In genomic region chr16:84933774-84934571, GRCh38 we compare ENCODE assay signal across 10 cellular contexts.
A peak's percentile ranks its signal among the peaks of the same experiment; 100 is the strongest.
DNase-seq lines count a peak whose midpoint lies in the region; ATAC-seq and TF ChIP-seq lines count a peak whose summit lies in the region.
"Had no signal": no experiment of that assay in that cellular context is flagged by ENCODE, and none has a peak within 500 bp of the region (broad histone marks: within the 10 kb centered on the region; RNA-seq: fewer than 3 reads in every experiment).

No MANE protein-coding gene starts in this region.

- peak in 1 of 2 donors; percentile 60 for TF ChIP-seq POLR2A in adrenal gland (IDR thresholded peaks at IDR 0.05)
- no peak for TF ChIP-seq POLR2A in heart left ventricle (IDR thresholded peaks at IDR 0.05)

- 30 to 52% (median 35%) methylated on average over 3 to 27 of the region's 27 CpGs for WGBS in adrenal gland, 4 donors
- 26 to 57% (median 51%) methylated on average over 20 to 27 of the region's 27 CpGs for WGBS in heart left ventricle, 4 donors

- H3F3A ChIP-seq in neural progenitor cell (ENCODE audit: low read depth): no peaks in the 10 kb centered on the region

- H3K27ac ChIP-seq in adrenal gland: peak overlapping the region in 4 of 5 donors; percentile 73 to 89 (median 79)
- H3K27ac ChIP-seq in heart left ventricle: peak overlapping the region; percentile 73 to 92 (median 86)
- no peak overlapping the region for H3K27ac ChIP-seq in neural progenitor cell
- H3K27ac ChIP-seq in upper lobe of right lung: peak overlapping the region; percentile 59
- H3K27ac ChIP-seq: parathyroid adenoma, VCaP had no signal

- H3K9me3 ChIP-seq in adrenal gland (replicated peaks in 1 of 3) (no peaks in the 10 kb centered on the region), heart left ventricle (peaks cover 0 to 5% (median 0%) of the 10 kb centered on the region in 12 donors), neural progenitor cell (ENCODE audit: low read depth) (no peaks in the 10 kb centered on the region), upper lobe of right lung (no peaks in the 10 kb centered on the region)

- DNase-seq in adrenal gland: peak; percentile 79 to 95 (median 94)
- peak; percentile 84 to 93 (median 90) for DNase-seq in heart left ventricle
- DNase-seq in neural progenitor cell (ENCODE audit: low spot score): no peak
- DNase-seq in upper lobe of right lung: peak; percentile 74
- no peak for DNase-seq in HCEC 1CT
- DNase-seq in NCI-H2171 treated with DMSO at 0.1 percent for 48 hours (lab: John Stamatoyannopoulos, UW): no peak
- no peak for DNase-seq in activated CD8-positive, alpha-beta memory T cell treated with anti-CD3 and anti-CD28 coated beads, Interleukin-2, amount 50 U/mL, for 48 hours

- H3K4me1 ChIP-seq in adrenal gland (replicated peaks in 1 of 2) (peaks cover 20 to 25% of the 10 kb centered on the region in 2 donors), heart left ventricle (peaks cover 0 to 28% (median 18%) of the 10 kb centered on the region in 12 donors), neural progenitor cell (no peaks in the 10 kb centered on the region), upper lobe of right lung (no peaks in the 10 kb centered on the region)
- H3K4me1 ChIP-seq: parathyroid adenoma had no signal

- H3K27me3 Mint-ChIP-seq in neural progenitor cell (ENCODE audit: insufficient read depth, low read depth): peaks cover 9% of the 10 kb centered on the region

- no peak for TF ChIP-seq CTCF in adrenal gland (IDR thresholded peaks at IDR 0.05)
- no peak for TF ChIP-seq CTCF in heart left ventricle (IDR thresholded peaks at IDR 0.05)
- no peak for TF ChIP-seq CTCF in neural progenitor cell (IDR thresholded peaks at IDR 0.05)
- TF ChIP-seq CTCF in upper lobe of right lung (IDR thresholded peaks at IDR 0.05): no peak

- no peaks in the 10 kb centered on the region for H3K36me3 ChIP-seq in adrenal gland (replicated peaks in 1 of 2)
- H3K36me3 ChIP-seq in heart left ventricle: no peaks in the 10 kb centered on the region
- no peaks in the 10 kb centered on the region for H3K36me3 ChIP-seq in neural progenitor cell
- no peaks in the 10 kb centered on the region for H3K36me3 ChIP-seq in upper lobe of right lung

- H3K4me3 ChIP-seq in adrenal gland: no peak overlapping the region
- peak overlapping the region in 1 of 12 donors; percentile 10 for H3K4me3 ChIP-seq in heart left ventricle
- H3K4me3 ChIP-seq in neural progenitor cell: no peak overlapping the region
- no peak overlapping the region for H3K4me3 ChIP-seq in upper lobe of right lung

- H3K79me2 ChIP-seq in neural progenitor cell (ENCODE audit: low read depth): no peaks in the 10 kb centered on the region
- H3K79me2 ChIP-seq: parathyroid adenoma had no signal

- H3K36me3 Mint-ChIP-seq in neural progenitor cell: no peaks in the 10 kb centered on the region

- H3K4me3 Mint-ChIP-seq in neural progenitor cell: no peak overlapping the region

- ATAC-seq in heart left ventricle: peak; percentile 91 to 97 (median 95)
- ATAC-seq in upper lobe of right lung: peak; percentile 80
- ATAC-seq in activated CD4-positive, CD25-positive, alpha-beta regulatory T cell treated with anti-CD3 and anti-CD28 coated beads, Interleukin-2, amount 50 U/mL, for 24 hours: no peak

- H3K9ac ChIP-seq in neural progenitor cell: no peak overlapping the region
- H3K9ac ChIP-seq: parathyroid adenoma had no signal

- peaks cover 17% of the 10 kb centered on the region for H3K4me1 Mint-ChIP-seq in neural progenitor cell

- H4K20me1 ChIP-seq in neural progenitor cell (ENCODE audit: low read depth): no peaks in the 10 kb centered on the region

- H3K9me3 Mint-ChIP-seq in neural progenitor cell: no peaks in the 10 kb centered on the region

- peak overlapping the region; percentile 60 for H3K27ac Mint-ChIP-seq in neural progenitor cell

- no peaks in the 10 kb centered on the region for H3K27me3 ChIP-seq in adrenal gland
- H3K27me3 ChIP-seq in heart left ventricle: no peaks in the 10 kb centered on the region
- no peaks in the 10 kb centered on the region for H3K27me3 ChIP-seq in neural progenitor cell
- H3K27me3 ChIP-seq in upper lobe of right lung: no peaks in the 10 kb centered on the region

- intact Hi-C loops in adrenal gland (cut with DNase I): no loop called here
- intact Hi-C loops in heart left ventricle (cut with DNase I): no loop called here
- intact Hi-C loops in upper lobe of right lung (cut with DNase I): no loop called here

- H2AFZ ChIP-seq in neural progenitor cell (replicated peaks): no peak overlapping the region
- H2AFZ ChIP-seq: parathyroid adenoma had no signal

- H3K4me2 ChIP-seq in neural progenitor cell: no peak overlapping the region

Comparison
In these comparisons a context has a peak if more than half of its experiments do, and no peak if none do; other contexts are left out.
1. DNase-seq: peak in adrenal gland (7 of 7), heart left ventricle (5 of 5) and upper lobe of right lung (single experiment); none in neural progenitor cell (single experiment), HCEC 1CT (single experiment), NCI-H2171 treated with DMSO at 0.1 percent for 48 hours (single experiment) and activated CD8-positive, alpha-beta memory T cell treated with anti-CD3 and anti-CD28 coated beads, Interleukin-2, amount 50 U/mL, for 48 hours (single experiment).
2. ATAC-seq: peak in heart left ventricle (4 of 4) and upper lobe of right lung (single experiment); none in activated CD4-positive, CD25-positive, alpha-beta regulatory T cell treated with anti-CD3 and anti-CD28 coated beads, Interleukin-2, amount 50 U/mL, for 24 hours (0 of 2).